ENCODE assay signal across 18 cellular contexts in genomic region chr11:120931057-120931779, GRCh38.
A peak's percentile ranks its signal among the peaks of the same experiment; 100 is the strongest.
DNase-seq lines count a peak whose midpoint lies in the region; ATAC-seq and TF ChIP-seq lines count a peak whose summit lies in the region.
"Had no signal": no experiment of that assay in that cellular context is flagged by ENCODE, and none has a peak within 500 bp of the region (broad histone marks: within the 10 kb centered on the region; RNA-seq: fewer than 3 reads in every experiment).

No MANE protein-coding gene starts in this region.

- no peak for ATAC-seq in sciatic nerve
- ATAC-seq: esophagus mucosa, heart right ventricle, upper lobe of right lung had no signal

- H3K4me2 ChIP-seq in OCI-LY7 (ENCODE audit: low read length), result no peak overlapping the region

- no peaks in the 10 kb centered on the region for H3K36me3 ChIP-seq in OCI-LY7 (ENCODE audit: insufficient read depth, low read length)
- H3K36me3 ChIP-seq: heart right ventricle, upper lobe of right lung had no signal

- TF ChIP-seq CTCF in GM10266 (IDR thresholded peaks at IDR 0.05; ENCODE audit: control insufficient read depth, insufficient read depth, low read depth, missing control alignments) (peak; percentile 3), GM12875 (IDR thresholded peaks at IDR 0.05; ENCODE audit: borderline replicate concordance, insufficient read depth, low read depth, low read length) (peak; percentile 36; the same call in 1 of the 2 replicates), OCI-LY7 (conservative IDR thresholded peaks at IDR 0.05; ENCODE audit: low read length) (peak; percentile 51), fibroblast of the aortic adventitia (IDR thresholded peaks at IDR 0.05; ENCODE audit: insufficient read depth, low read length) (peak; percentile 10)

- DNase-seq in GM10266 (ENCODE audit: extremely low spot score) (no peak), OCI-LY7 (ENCODE audit: low spot score) (peak; percentile 39), fibroblast of the aortic adventitia (ENCODE audit: low read depth) (no peak), NCI-H1092 treated with DMSO at 0.1 percent for 48 hours (lab: John Stamatoyannopoulos, UW) (no peak), HPDE6-E6E7 (ENCODE audit: extremely low spot score) (no peak), sciatic nerve (ENCODE audit: low spot score) (no peak), KG1 (lab: John Stamatoyannopoulos, UW) (no peak)
- DNase-seq: activated CD4-positive, alpha-beta T cell treated with anti-CD3 and anti-CD28 coated beads for 48 hours; activated CD8-positive, alpha-beta memory T cell treated with anti-CD3 and anti-CD28 coated beads, Interleukin-2, amount 50 U/mL, for 48 hours; cortex of kidney; heart right ventricle; mesenchymal stem cell; NCI-H2227 treated with DMSO at 0.1 percent for 48 hours; nephron progenitor cell; upper lobe of right lung had no signal

- BruUV-seq in OCI-LY7 (replicated peaks; lab: Mats Ljungman, UMichigan), result no TSS peak

- no peaks in the 10 kb centered on the region for H3K9me2 ChIP-seq in OCI-LY7 (ENCODE audit: insufficient read depth, low read length)

- H3K79me2 ChIP-seq in OCI-LY7 (ENCODE audit: insufficient read depth, low read depth, low read length), result no peaks in the 10 kb centered on the region

- H2AFZ ChIP-seq in OCI-LY7 (ENCODE audit: low read length), result no peak overlapping the region

- H3K4me3 ChIP-seq in GM12875 (ENCODE audit: low read depth, low read length), result no peak overlapping the region
- no peak overlapping the region for H3K4me3 ChIP-seq in OCI-LY7 (ENCODE audit: low read depth, low read length, poor library complexity, severe bottlenecking)
- no peak overlapping the region for H3K4me3 ChIP-seq in fibroblast of the aortic adventitia (ENCODE audit: low read depth, low read length)
- H3K4me3 ChIP-seq: heart right ventricle, SK-N-MC, upper lobe of right lung had no signal

- no peak overlapping the region for H3K27ac ChIP-seq in OCI-LY7 (ENCODE audit: low read depth, low read length, poor library complexity, severe bottlenecking)
- H3K27ac ChIP-seq: heart right ventricle, SK-N-MC, upper lobe of right lung had no signal

- no peaks in the 10 kb centered on the region for H3K9me3 ChIP-seq in OCI-LY7 (ENCODE audit: low read length)
- H3K9me3 ChIP-seq: heart right ventricle, upper lobe of right lung had no signal

- peaks cover 31% of the 10 kb centered on the region for H3K4me1 ChIP-seq in OCI-LY7 (ENCODE audit: insufficient read depth, low read length, poor library complexity, severe bottlenecking)
- H3K4me1 ChIP-seq: heart right ventricle, upper lobe of right lung had no signal

- CTCF ChIA-PET in OCI-LY7 (lab: Charles Lee; ENCODE audit: unreplicated experiment), result no interaction called here

- H4K20me1 ChIP-seq in OCI-LY7 (ENCODE audit: insufficient read depth, low read length), result no peaks in the 10 kb centered on the region

- intact Hi-C loops in OCI-LY7 (cut with micrococcal nuclease; ENCODE audit: unreplicated experiment) (no loop called here), sciatic nerve (cut with DNase I) (no loop called here)

- POLR2A ChIA-PET in OCI-LY7 (lab: Charles Lee), result interaction anchor here (0.7 to 1.2 kb wide), 3 partner anchors 45 to 368 kb away, joined by 3 read pairs; no protein-coding TSS in a partner anchor
